ENCODE assay signal across 19 cellular contexts in the genomic region with DNA sequence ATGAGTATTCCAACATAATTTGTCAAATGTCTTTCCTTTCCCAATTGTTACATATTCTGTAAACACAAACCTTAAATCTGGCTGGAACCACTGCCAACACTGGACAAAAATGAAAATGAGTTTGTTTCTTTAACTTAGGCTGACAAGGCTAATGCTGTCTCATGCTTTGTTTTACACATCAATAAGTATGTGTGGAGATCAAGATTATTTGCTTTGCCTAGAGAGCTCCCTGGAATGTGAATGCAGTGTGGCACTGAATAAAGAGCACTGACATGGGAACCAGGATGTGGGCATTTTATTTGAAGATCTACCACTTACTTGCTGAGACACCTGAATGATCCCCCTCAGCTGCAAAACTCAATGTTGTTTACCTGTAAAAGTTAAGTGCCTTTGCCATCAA.
DNase-seq lines count a peak whose midpoint lies in the region; TF ChIP-seq lines count a peak whose summit lies in the region.
"Had no signal": no experiment of that assay in that cellular context is flagged by ENCODE, and none has a peak within 500 bp of the region (broad histone marks: within the 10 kb centered on the region; RNA-seq: fewer than 3 reads in every experiment).

No MANE protein-coding gene starts in this region.

- H3K36me3 ChIP-seq in prostate gland, result no peaks in the 10 kb centered on the region
- peaks cover 79% of the 10 kb centered on the region for H3K36me3 ChIP-seq in left ventricle myocardium inferior
- H3K36me3 ChIP-seq: breast epithelium had no signal

- no peak overlapping the region for H3K27ac ChIP-seq in prostate gland
- H3K27ac ChIP-seq in left ventricle myocardium inferior (replicated peaks), result no peak overlapping the region
- H3K27ac ChIP-seq: 22Rv1, breast epithelium, hepatocyte, parathyroid adenoma, tibial nerve had no signal

- H3K4me3 ChIP-seq in prostate gland (no peak overlapping the region), left ventricle myocardium inferior (no peak overlapping the region)
- H3K4me3 ChIP-seq: breast epithelium, hepatocyte, tibial nerve had no signal

- no peaks in the 10 kb centered on the region for H3K27me3 ChIP-seq in prostate gland (replicated peaks; ENCODE audit: insufficient read depth)
- no peaks in the 10 kb centered on the region for H3K27me3 ChIP-seq in left ventricle myocardium inferior (ENCODE audit: low read depth)
- H3K27me3 ChIP-seq: breast epithelium, hepatocyte, tibial nerve had no signal

- intact Hi-C loops in prostate gland (cut with DNase I) (no loop called here), left ventricle myocardium inferior (cut with micrococcal nuclease) (no loop called here)

- no peak for TF ChIP-seq POLR2A in prostate gland (IDR thresholded peaks at IDR 0.05)

- H3K4me1 ChIP-seq in prostate gland (replicated peaks) (no peaks in the 10 kb centered on the region), left ventricle myocardium inferior (no peaks in the 10 kb centered on the region)
- H3K4me1 ChIP-seq: breast epithelium, parathyroid adenoma, tibial nerve had no signal

- no peak for TF ChIP-seq CTCF in prostate gland (IDR thresholded peaks at IDR 0.05)
- no peak for TF ChIP-seq CTCF in left ventricle myocardium inferior (IDR thresholded peaks at IDR 0.05; ENCODE audit: borderline replicate concordance)

- DNase-seq in DMS153 (lab: John Stamatoyannopoulos, UW) (peak; percentile 9), DMS153 treated with DMSO at 0.1 percent for 48 hours (lab: John Stamatoyannopoulos, UW; ENCODE audit: unreplicated experiment) (no peak), NCI-H2029 (lab: John Stamatoyannopoulos, UW) (peak; percentile 98), fibroblast of peridontal ligament (ENCODE audit: extremely low read depth) (peak; percentile 74), prostate gland (ENCODE audit: low spot score) (peak; percentile 6), NOMO-1 (lab: John Stamatoyannopoulos, UW; ENCODE audit: unreplicated experiment in 2 of 2) (no peak), NCI-H748 (lab: John Stamatoyannopoulos, UW; ENCODE audit: unreplicated experiment) (no peak), left ventricle myocardium inferior (no peak)
- DNase-seq: activated CD4-positive, alpha-beta T cell treated with anti-CD3 and anti-CD28 coated beads for 1 hour; activated CD8-positive, alpha-beta memory T cell treated with anti-CD3 and anti-CD28 coated beads, Interleukin-2, amount 50 U/mL, for 48 hours; activated naive CD4-positive, alpha-beta T cell treated with anti-CD3 and anti-CD28 coated beads for 36 hours; NCI-H1092; NCI-H2227 treated with DMSO at 0.1 percent for 48 hours; small intestine had no signal

- H3K9me3 ChIP-seq in prostate gland (no peaks in the 10 kb centered on the region), left ventricle myocardium inferior (replicated peaks) (no peaks in the 10 kb centered on the region)
- H3K9me3 ChIP-seq: breast epithelium, tibial nerve had no signal

Comparison
In these comparisons a context has a peak if more than half of its experiments do, and no peak if none do; other contexts are left out.
1. DNase-seq: peak in DMS153 (single experiment), NCI-H2029 (single experiment), fibroblast of peridontal ligament (single experiment) and prostate gland (single experiment); none in DMS153 treated with DMSO at 0.1 percent for 48 hours (single experiment), NOMO-1 (0 of 2), NCI-H748 (single experiment) and left ventricle myocardium inferior (single experiment).